In genomic region chr12:2958432-2959193, GRCh38 we compare ENCODE assay signal across 8 cellular contexts. TPM values are rescaled to one million over a fixed set of nuclear protein-coding genes. Genes with fewer than 3 reads are reported as not detected.
DNase-seq lines count a peak whose midpoint lies in the region; ATAC-seq lines count a peak whose summit lies in the region.

No MANE protein-coding gene starts in this region.

- CTCF ChIA-PET in activated CD4-positive, alpha-beta memory T cell treated with anti-CD3 and anti-CD28 coated beads for 36 hours (lab: Charles Lee): interaction anchor here (1.0 kb wide), 1 partner anchor 84 kb away, joined by 4 read pairs; no protein-coding TSS in a partner anchor

- no peaks in the 10 kb centered on the region for H3K36me3 Mint-ChIP-seq in activated CD4-positive, alpha-beta memory T cell treated with anti-CD3 and anti-CD28 coated beads for 36 hours

- peaks cover 47% of the 10 kb centered on the region for H3K27me3 Mint-ChIP-seq in activated CD4-positive, alpha-beta memory T cell treated with anti-CD3 and anti-CD28 coated beads for 36 hours

- intact Hi-C loops in activated CD4-positive, alpha-beta memory T cell treated with anti-CD3 and anti-CD28 coated beads for 36 hours (cut with micrococcal nuclease): no loop called here
- intact Hi-C loops in Right ventricle myocardium inferior (cut with DNase I): loop anchor here (5.0 kb wide), 2 partner anchors 66 to 74 kb away; partner anchors contain the start of gene TULP3
- intact Hi-C loops in posterior vena cava (cut with DNase I): no loop called here

- H3K27ac Mint-ChIP-seq in activated CD4-positive, alpha-beta memory T cell treated with anti-CD3 and anti-CD28 coated beads for 36 hours: no peak overlapping the region

- POLR2A ChIA-PET in activated CD4-positive, alpha-beta memory T cell treated with anti-CD3 and anti-CD28 coated beads for 36 hours (lab: Charles Lee): no interaction called here

- DNase-seq in SIG-M5 treated with dmso at 0.1 percent for 504 hours (lab: John Stamatoyannopoulos, UW; ENCODE audit: unreplicated experiment): peak; percentile 53
- no peak for DNase-seq in SIG-M5 (lab: John Stamatoyannopoulos, UW)
- peak; percentile 28 for DNase-seq in NCI-H1105 (lab: John Stamatoyannopoulos, UW)
- DNase-seq in activated CD4-positive, alpha-beta memory T cell treated with anti-CD3 and anti-CD28 coated beads for 36 hours: peak; percentile 15
- no peak for DNase-seq in Right ventricle myocardium inferior (ENCODE audit: missing footprints)
- peak; percentile 84 for DNase-seq in posterior vena cava (ENCODE audit: low spot score)

- H3K4me3 Mint-ChIP-seq in activated CD4-positive, alpha-beta memory T cell treated with anti-CD3 and anti-CD28 coated beads for 36 hours: peak overlapping the region; percentile 77

- peaks cover 20% of the 10 kb centered on the region for H3K4me1 Mint-ChIP-seq in activated CD4-positive, alpha-beta memory T cell treated with anti-CD3 and anti-CD28 coated beads for 36 hours (ENCODE audit: low read depth)

- peak; percentile 69 for ATAC-seq in Right ventricle myocardium inferior
- ATAC-seq in HG02870 (IDR thresholded peaks at IDR 0.05; ENCODE audit: unreplicated experiment): no peak
- ATAC-seq in HG02970 (IDR thresholded peaks at IDR 0.05; ENCODE audit: low FRiP score, unreplicated experiment): no peak

- H3K9me3 Mint-ChIP-seq in activated CD4-positive, alpha-beta memory T cell treated with anti-CD3 and anti-CD28 coated beads for 36 hours: no peaks in the 10 kb centered on the region

RNA-seq across cellular contexts. Expression of gene TEAD4, which starts 0.6 kb away (rescaled TPM):
- total RNA-seq in activated CD4-positive, alpha-beta memory T cell treated with anti-CD3 and anti-CD28 coated beads for 36 hours: 1 to 10 TPM; 3.2 to 3.8 TPM
- total RNA-seq in Right ventricle myocardium inferior: 13.4 TPM
- 10 to 100 TPM; 14.1 to 35.3 TPM for total RNA-seq in posterior vena cava

Comparison
In these comparisons a context has a peak if more than half of its experiments do, and no peak if none do; other contexts are left out.
1. DNase-seq: peak in SIG-M5 treated with dmso at 0.1 percent for 504 hours (single experiment), NCI-H1105 (single experiment), activated CD4-positive, alpha-beta memory T cell treated with anti-CD3 and anti-CD28 coated beads for 36 hours (single experiment) and posterior vena cava (single experiment); none in SIG-M5 (single experiment) and Right ventricle myocardium inferior (single experiment).